Comparison of ENCODE assay signal across 20 cellular contexts in the genomic region with DNA sequence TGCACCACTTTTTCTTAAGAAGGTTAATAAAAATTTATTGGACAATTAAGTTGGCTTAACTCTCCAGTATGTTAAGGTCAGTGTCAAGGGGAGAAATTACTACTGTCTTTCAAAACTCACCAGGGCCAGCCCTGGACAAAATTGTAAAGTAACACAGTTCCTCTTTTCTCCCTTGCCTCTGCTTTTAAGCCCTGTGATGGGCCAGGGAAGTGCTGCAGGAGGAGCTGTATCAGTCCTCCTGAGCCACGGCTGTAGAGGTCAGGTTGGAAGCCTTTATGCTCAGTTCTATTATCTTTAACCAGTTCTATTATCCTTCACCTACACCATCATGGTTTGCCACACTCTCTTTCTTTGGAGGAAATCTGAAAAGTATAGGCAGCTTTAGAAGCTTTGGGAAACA. TPM values are rescaled to one million over a fixed set of nuclear protein-coding genes. Genes with fewer than 3 reads are reported as not detected.
DNase-seq lines count a peak whose midpoint lies in the region; ATAC-seq and TF ChIP-seq lines count a peak whose summit lies in the region.
"Had no signal": no experiment of that assay in that cellular context is flagged by ENCODE, and none has a peak within 500 bp of the region (broad histone marks: within the 10 kb centered on the region; RNA-seq: fewer than 3 reads in every experiment).

No MANE protein-coding gene starts in this region.

- H3K36me3 ChIP-seq in GM23248 (ENCODE audit: low read depth), result no peaks in the 10 kb centered on the region
- H3K36me3 ChIP-seq in effector memory CD4-positive, alpha-beta T cell (ENCODE audit: control insufficient read depth, insufficient read depth, low read length), result no peaks in the 10 kb centered on the region
- H3K36me3 ChIP-seq: BE2C had no signal

- H3K27ac ChIP-seq in GM23248 (no peak overlapping the region), epithelial cell of prostate (peak overlapping the region; percentile 48)
- H3K27ac ChIP-seq in effector memory CD4-positive, alpha-beta T cell (ENCODE audit: insufficient read depth, low read length, poor library complexity, severe bottlenecking), result no peak overlapping the region
- H3K27ac ChIP-seq: 22Rv1 had no signal

- no peaks in the 10 kb centered on the region for H3K4me1 ChIP-seq in GM23248 (ENCODE audit: insufficient read depth)
- H3K4me1 ChIP-seq in effector memory CD4-positive, alpha-beta T cell (ENCODE audit: control insufficient read depth, insufficient read depth, low read length, poor library complexity, severe bottlenecking), result no peaks in the 10 kb centered on the region
- H3K4me1 ChIP-seq: BE2C had no signal

- H3K27me3 Mint-ChIP-seq in activated T-helper 2 cell treated with anti-CD3 and anti-CD28 coated beads, Interferon-gamma antibody, Interleukin-2, Interleukin-4, amounts not matched to agents 10 μg/mL and 5 μg/mL and 100 μg/mL, durations not matched to agents 14 hours and 24 hours and 36 hours (ENCODE audit: low read depth), result peaks cover 10% of the 10 kb centered on the region
- H3K27me3 Mint-ChIP-seq: CD4-positive, alpha-beta memory T cell had no signal

- no peaks in the 10 kb centered on the region for H3F3A ChIP-seq in GM23248 (ENCODE audit: insufficient read depth)

- no peak overlapping the region for H3K4me2 ChIP-seq in GM23248 (ENCODE audit: unreplicated experiment)

- no peaks in the 10 kb centered on the region for H3K9me2 ChIP-seq in GM23248 (ENCODE audit: insufficient read depth)

- H3K4me1 Mint-ChIP-seq in activated T-helper 2 cell treated with anti-CD3 and anti-CD28 coated beads, Interferon-gamma antibody, Interleukin-2, Interleukin-4, amounts not matched to agents 10 μg/mL and 5 μg/mL and 100 μg/mL, durations not matched to agents 14 hours and 24 hours and 36 hours (ENCODE audit: low read depth), result peaks cover 8% of the 10 kb centered on the region

- H3K27ac Mint-ChIP-seq in activated T-helper 2 cell treated with anti-CD3 and anti-CD28 coated beads, Interferon-gamma antibody, Interleukin-2, Interleukin-4, amounts not matched to agents 10 μg/mL and 5 μg/mL and 100 μg/mL, durations not matched to agents 14 hours and 24 hours and 36 hours, result no peak overlapping the region
- H3K27ac Mint-ChIP-seq: CD4-positive, alpha-beta memory T cell had no signal

- intact Hi-C loops in activated T-helper 2 cell treated with anti-CD3 and anti-CD28 coated beads, Interferon-gamma antibody, Interleukin-2, Interleukin-4, amounts not matched to agents 10 μg/mL and 5 μg/mL and 100 μg/mL, durations not matched to agents 14 hours and 24 hours and 36 hours (cut with micrococcal nuclease), result no loop called here
- intact Hi-C loops in left cardiac atrium (cut with DNase I), result no loop called here

- no peak for ATAC-seq in left cardiac atrium

- H2AFZ ChIP-seq in GM23248, result peak overlapping the region; percentile 53; the same call in 1 of the 2 replicates

- 42 to 91% methylated on average over 1 of the region's 1 CpG for WGBS in GM23248 (ENCODE audit: low coverage in 1 of 2, low lambda C conversion rate in 2 of 2, missing lambda C conversion rate in 2 of 2), 2 experiments

- TF ChIP-seq POLR2A in NB4 (IDR thresholded peaks at IDR 0.05; ENCODE audit: extremely low read depth, insufficient read length), result no peak

- no peaks in the 10 kb centered on the region for H3K27me3 ChIP-seq in GM23248 (replicated peaks; ENCODE audit: insufficient read depth)
- no peaks in the 10 kb centered on the region for H3K27me3 ChIP-seq in effector memory CD4-positive, alpha-beta T cell (replicated peaks; ENCODE audit: control insufficient read depth, insufficient read depth, low read length, poor library complexity, severe bottlenecking)
- H3K27me3 ChIP-seq: BE2C had no signal

- no peaks in the 10 kb centered on the region for H3K79me2 ChIP-seq in GM23248 (ENCODE audit: insufficient read depth)

- peak; percentile 37 for DNase-seq in DMS53 (lab: John Stamatoyannopoulos, UW)
- no peak for DNase-seq in DMS53 treated with DMSO at 0.1 percent for 48 hours (lab: John Stamatoyannopoulos, UW; ENCODE audit: unreplicated experiment)
- no peak for DNase-seq in GM23248
- peak; percentile 34 for DNase-seq in NB4 (ENCODE audit: low read depth)
- DNase-seq in epithelial cell of prostate (ENCODE audit: low read depth, low spot score), result no peak
- no peak for DNase-seq in effector memory CD4-positive, alpha-beta T cell
- DNase-seq in activated T-helper 2 cell treated with anti-CD3 and anti-CD28 coated beads, Interferon-gamma antibody, Interleukin-2, Interleukin-4, amounts not matched to agents 10 μg/mL and 5 μg/mL and 100 μg/mL, durations not matched to agents 14 hours and 24 hours and 36 hours (ENCODE audit: low spot score), result no peak
- no peak for DNase-seq in left cardiac atrium
- DNase-seq: BE2C; Calu3; CD4-positive, alpha-beta memory T cell; DMS79 treated with DMSO at 0.1 percent for 48 hours; GOT3; NCI-H1048; NCI-H510A treated with DMSO at 0.1 percent for 48 hours; SIG-M5 had no signal

- H3K9me3 ChIP-seq in GM23248 (ENCODE audit: low read depth), result no peaks in the 10 kb centered on the region
- H3K9me3 ChIP-seq in effector memory CD4-positive, alpha-beta T cell (ENCODE audit: control insufficient read depth, low read length), result no peaks in the 10 kb centered on the region
- H3K9me3 ChIP-seq: BE2C had no signal

- in situ Hi-C loops in GM23248 (cut with MboI), result no loop called here

- no peak overlapping the region for H3K4me3 Mint-ChIP-seq in activated T-helper 2 cell treated with anti-CD3 and anti-CD28 coated beads, Interferon-gamma antibody, Interleukin-2, Interleukin-4, amounts not matched to agents 10 μg/mL and 5 μg/mL and 100 μg/mL, durations not matched to agents 14 hours and 24 hours and 36 hours (ENCODE audit: low read depth)
- H3K4me3 Mint-ChIP-seq: CD4-positive, alpha-beta memory T cell had no signal

- no peaks in the 10 kb centered on the region for H4K20me1 ChIP-seq in GM23248 (ENCODE audit: insufficient read depth)

- H3K9me3 Mint-ChIP-seq in activated T-helper 2 cell treated with anti-CD3 and anti-CD28 coated beads, Interferon-gamma antibody, Interleukin-2, Interleukin-4, amounts not matched to agents 10 μg/mL and 5 μg/mL and 100 μg/mL, durations not matched to agents 14 hours and 24 hours and 36 hours, result no peaks in the 10 kb centered on the region
- H3K9me3 Mint-ChIP-seq: CD4-positive, alpha-beta memory T cell had no signal

- no peak for TF ChIP-seq CTCF in NB4 (IDR thresholded peaks at IDR 0.05; ENCODE audit: low read depth, low read length)

- no peaks in the 10 kb centered on the region for H3K36me3 Mint-ChIP-seq in activated T-helper 2 cell treated with anti-CD3 and anti-CD28 coated beads, Interferon-gamma antibody, Interleukin-2, Interleukin-4, amounts not matched to agents 10 μg/mL and 5 μg/mL and 100 μg/mL, durations not matched to agents 14 hours and 24 hours and 36 hours (ENCODE audit: low read depth)
- H3K36me3 Mint-ChIP-seq: CD4-positive, alpha-beta memory T cell had no signal

- H3K9ac ChIP-seq in GM23248, result no peak overlapping the region

- H3K4me3 ChIP-seq in GM23248 (no peak overlapping the region), NB4 (ENCODE audit: low read depth, low read length) (no peak overlapping the region)
- H3K4me3 ChIP-seq in effector memory CD4-positive, alpha-beta T cell (ENCODE audit: insufficient read depth, low read depth, low read length, poor library complexity, severe bottlenecking), result no peak overlapping the region

RNA-seq across cellular contexts. Expression of gene PPP2R2B, which starts 11.5 kb away (rescaled TPM):
- total RNA-seq in GM23248 (2014; rRNA removed; shearing (Covaris generic)), result 0.11 TPM in 1 of 2 replicates, not detected in the other
- polyA plus RNA-seq in GM23248 (2016; fragmentation: Nextera tagmentation; extraction: Ambion mirVana), result 0.24 and 0.28 TPM in 2 replicates
- total RNA-seq in activated T-helper 2 cell treated with anti-CD3 and anti-CD28 coated beads, Interferon-gamma antibody, Interleukin-2, Interleukin-4, amounts not matched to agents 10 μg/mL and 5 μg/mL and 100 μg/mL, durations not matched to agents 14 hours and 24 hours and 36 hours, result 0.34 TPM in 1 of 2 replicates, not detected in the other
- total RNA-seq in left cardiac atrium, result 1 to 10 TPM in 1 of 2 donors, under 1 TPM in 1; 0.74 to 1.3 TPM
- total RNA-seq: Calu3, OCI-LY7, RPMI7951 had no signal
- polyA plus RNA-seq: AG04450 had no signal

Comparison
In these comparisons a context has a peak if more than half of its experiments do, and no peak if none do; other contexts are left out.
1. DNase-seq: peak in DMS53 (single experiment) and NB4 (single experiment); none in DMS53 treated with DMSO at 0.1 percent for 48 hours (single experiment), GM23248 (single experiment), epithelial cell of prostate (single experiment), effector memory CD4-positive, alpha-beta T cell (0 of 3), activated T-helper 2 cell treated with anti-CD3 and anti-CD28 coated beads, Interferon-gamma antibody, Interleukin-2, Interleukin-4, amounts not matched to agents 10 μg/mL and 5 μg/mL and 100 μg/mL, durations not matched to agents 14 hours and 24 hours and 36 hours (single experiment) and left cardiac atrium (single experiment).